ENCODE assay signal across 16 cellular contexts in genomic region chr15:37093480-37094410, GRCh38. TPM values are rescaled to one million over a fixed set of nuclear protein-coding genes. Genes with fewer than 3 reads are reported as not detected.
DNase-seq lines count a peak whose midpoint lies in the region; ATAC-seq, FAIRE-seq and TF ChIP-seq lines count a peak whose summit lies in the region.
"Had no signal": no experiment of that assay in that cellular context is flagged by ENCODE, and none has a peak within 500 bp of the region (broad histone marks: within the 10 kb centered on the region; RNA-seq: fewer than 3 reads in every experiment).

No MANE protein-coding gene starts in this region.

- peaks cover 75% of the 10 kb centered on the region for H3K27me3 Mint-ChIP-seq in WTC11 (ENCODE audit: low read depth)
- peaks cover 65% of the 10 kb centered on the region for H3K27me3 Mint-ChIP-seq in activated CD4-positive, alpha-beta T cell treated with anti-CD3 and anti-CD28 coated beads, Interleukin-2, amount 10 ng/mL, durations not matched to agents 7 days and 5 days

- POLR2A ChIA-PET in WTC11 (lab: Charles Lee), result no interaction called here
- POLR2A ChIA-PET in activated CD4-positive, alpha-beta T cell treated with anti-CD3 and anti-CD28 coated beads, Interleukin-2, amount 10 ng/mL, durations not matched to agents 7 days and 5 days (lab: Charles Lee), result no interaction called here

- CTCF ChIA-PET in WTC11 (lab: Charles Lee), result interaction anchor here (0.7 to 4.1 kb wide), 5 partner anchors 14 to 215 kb away, joined by 3 to 18 read pairs (median 3); no protein-coding TSS in a partner anchor
- CTCF ChIA-PET in activated CD4-positive, alpha-beta T cell treated with anti-CD3 and anti-CD28 coated beads, Interleukin-2, amount 10 ng/mL, durations not matched to agents 7 days and 5 days (lab: Charles Lee), result no interaction called here

- no peaks in the 10 kb centered on the region for H3K36me3 Mint-ChIP-seq in WTC11
- H3K36me3 Mint-ChIP-seq in activated CD4-positive, alpha-beta T cell treated with anti-CD3 and anti-CD28 coated beads, Interleukin-2, amount 10 ng/mL, durations not matched to agents 7 days and 5 days (ENCODE audit: low read depth), result no peaks in the 10 kb centered on the region
- H3K36me3 Mint-ChIP-seq: activated naive CD8-positive, alpha-beta T cell treated with anti-CD3 and anti-CD28 coated beads, Interleukin-2, amount 10 ng/mL, durations not matched to agents 7 days and 5 days; CD4-positive, CD25-positive, alpha-beta regulatory T cell had no signal

- no peaks in the 10 kb centered on the region for H3K27me3 ChIP-seq in testis

- H3K4me1 ChIP-seq in testis, result peaks cover 9% of the 10 kb centered on the region

- H3K9me3 Mint-ChIP-seq in WTC11, result no peaks in the 10 kb centered on the region
- H3K9me3 Mint-ChIP-seq in activated CD4-positive, alpha-beta T cell treated with anti-CD3 and anti-CD28 coated beads, Interleukin-2, amount 10 ng/mL, durations not matched to agents 7 days and 5 days, result no peaks in the 10 kb centered on the region

- peak overlapping the region in 1 of 2 donors; percentile 28 for H3K27ac ChIP-seq in testis
- H3K27ac ChIP-seq: HL-60, PC-9 had no signal

- no peaks in the 10 kb centered on the region for H3K9me3 ChIP-seq in testis

- intact Hi-C loops in testis (cut with DNase I; ENCODE audit: low total_unique reads), result no loop called here

- DNase-seq in GM12892 (ENCODE audit: insufficient read length), result no peak
- no peak for DNase-seq in WTC11 (ENCODE audit: low spot score)
- peak in 1 of 2 donors; percentile 64 for DNase-seq in foreskin fibroblast
- DNase-seq in pons (ENCODE audit: low spot score), result peak; percentile 89
- no peak for DNase-seq in testis
- DNase-seq in activated CD4-positive, alpha-beta T cell treated with anti-CD3 and anti-CD28 coated beads, Interleukin-2, amount 10 ng/mL, durations not matched to agents 7 days and 5 days, result no peak
- no peak for DNase-seq in DMS153 (lab: John Stamatoyannopoulos, UW)
- DNase-seq: activated CD4-positive, alpha-beta T cell treated with anti-CD3 and anti-CD28 coated beads for 48 hours; activated naive CD8-positive, alpha-beta T cell treated with anti-CD3 and anti-CD28 coated beads, Interleukin-2, amount 10 ng/mL, durations not matched to agents 7 days and 5 days; CD4-positive, CD25-positive, alpha-beta regulatory T cell; NCI-H1436 treated with DMSO at 0.1 percent for 48 hours; PC-9; stimulated activated naive CD4-positive, alpha-beta T cell treated with Interleukin-2 at 50 U/mL for 16 hours had no signal

- H3K4me3 ChIP-seq in foreskin fibroblast (ENCODE audit: low read depth in 1 of 2, low read length in 2 of 2), result peak overlapping the region; percentile 5 to 31
- H3K4me3 ChIP-seq in testis, result no peak overlapping the region
- H3K4me3 ChIP-seq: PC-9 had no signal

- no peak overlapping the region for H3K27ac Mint-ChIP-seq in WTC11
- H3K27ac Mint-ChIP-seq in activated CD4-positive, alpha-beta T cell treated with anti-CD3 and anti-CD28 coated beads, Interleukin-2, amount 10 ng/mL, durations not matched to agents 7 days and 5 days, result no peak overlapping the region
- H3K27ac Mint-ChIP-seq: activated naive CD8-positive, alpha-beta T cell treated with anti-CD3 and anti-CD28 coated beads, Interleukin-2, amount 10 ng/mL, durations not matched to agents 7 days and 5 days; CD4-positive, CD25-positive, alpha-beta regulatory T cell had no signal

- peak; percentile 88 for FAIRE-seq in GM12892 (lab: Jason Lieb, UNC)
- FAIRE-seq: GM18507 had no signal

- TF ChIP-seq CTCF in WTC11 (IDR thresholded peaks at IDR 0.05) (no peak), foreskin fibroblast (IDR thresholded peaks at IDR 0.05; ENCODE audit: low read depth, low read length) (no peak), testis (IDR thresholded peaks at IDR 0.05) (no peak)

- H3K4me1 Mint-ChIP-seq in WTC11, result peaks cover 72% of the 10 kb centered on the region
- H3K4me1 Mint-ChIP-seq in activated CD4-positive, alpha-beta T cell treated with anti-CD3 and anti-CD28 coated beads, Interleukin-2, amount 10 ng/mL, durations not matched to agents 7 days and 5 days, result peaks cover 6% of the 10 kb centered on the region

- ATAC-seq in WTC11 (no peak), GM19467 (IDR thresholded peaks at IDR 0.05; ENCODE audit: unreplicated experiment) (no peak)

- WGBS in testis, 2 donors, result 57 to 69% methylated on average over 12 of the region's 12 CpGs

- H3K4me3 Mint-ChIP-seq in WTC11, result peak overlapping the region; percentile 56
- no peak overlapping the region for H3K4me3 Mint-ChIP-seq in activated CD4-positive, alpha-beta T cell treated with anti-CD3 and anti-CD28 coated beads, Interleukin-2, amount 10 ng/mL, durations not matched to agents 7 days and 5 days
- H3K4me3 Mint-ChIP-seq: activated naive CD8-positive, alpha-beta T cell treated with anti-CD3 and anti-CD28 coated beads, Interleukin-2, amount 10 ng/mL, durations not matched to agents 7 days and 5 days had no signal

- H3K36me3 ChIP-seq in testis (ENCODE audit: low read depth, missing control alignments), result no peaks in the 10 kb centered on the region

- TF ChIP-seq POLR2A in GM12892 (IDR thresholded peaks at IDR 0.05; ENCODE audit: low read depth, low read length), result no peak
- no peak for TF ChIP-seq POLR2A in testis (IDR thresholded peaks at IDR 0.05)

TF ChIP-seq in WTC11, 78 proteins besides CTCF, POLR2A, EP300 and RAD21 (continues in another document):
- TF ChIP-seq ZNF263 (CRISPR knock-in tag; IDR thresholded peaks at IDR 0.05; ENCODE audit: low read depth), result no peak
- TF ChIP-seq PRDM15 (CRISPR knock-in tag; IDR thresholded peaks at IDR 0.05), result no peak
- no peak for TF ChIP-seq ZNF138 (CRISPR knock-in tag; conservative IDR thresholded peaks at IDR 0.05)
- TF ChIP-seq ATF3 (CRISPR knock-in tag; conservative IDR thresholded peaks at IDR 0.05), result no peak
- no peak for TF ChIP-seq ZBTB43 (CRISPR knock-in tag; IDR thresholded peaks at IDR 0.05)
- no peak for TF ChIP-seq MLX (CRISPR knock-in tag; IDR thresholded peaks at IDR 0.05)
- no peak for TF ChIP-seq ESRRA (CRISPR knock-in tag; IDR thresholded peaks at IDR 0.05; ENCODE audit: borderline replicate concordance)
- no peak for TF ChIP-seq ZNF219 (CRISPR knock-in tag; IDR thresholded peaks at IDR 0.05; ENCODE audit: borderline replicate concordance)
- no peak for TF ChIP-seq ZBTB21 (CRISPR knock-in tag; IDR thresholded peaks at IDR 0.05; ENCODE audit: borderline replicate concordance)

RNA-seq across cellular contexts. Expression of gene MEIS2, which starts 6.6 kb away (rescaled TPM):
- polyA plus RNA-seq in GM12892 (2012; ENCODE audit: missing spikeins), result 18.5 TPM
- total RNA-seq in WTC11 (2021), result 0.30 to 1.2 TPM (median 0.57 TPM) in 3 replicates
- 10 to 100 TPM; 15.7 to 19.4 TPM for total RNA-seq in testis
- polyA plus RNA-seq in testis (ENCODE audit: insufficient read depth, low read depth, low replicate concordance), result 7.0 TPM
- total RNA-seq in activated CD4-positive, alpha-beta T cell treated with anti-CD3 and anti-CD28 coated beads, Interleukin-2, amount 10 ng/mL, durations not matched to agents 7 days and 5 days, result not detected
- total RNA-seq: activated naive CD8-positive, alpha-beta T cell treated with anti-CD3 and anti-CD28 coated beads, Interleukin-2, amount 10 ng/mL, durations not matched to agents 7 days and 5 days; CD4-positive, CD25-positive, alpha-beta regulatory T cell had no signal
- polyA plus RNA-seq: CD4-positive, CD25-positive, alpha-beta regulatory T cell had no signal

Comparison
In these comparisons a context has a peak if more than half of its experiments do, and no peak if none do; other contexts are left out.
1. H3K4me3 ChIP-seq: peak in foreskin fibroblast (2 of 2); none in testis (0 of 2).